ENCODE assay signal across 8 cellular contexts in the genomic region with DNA sequence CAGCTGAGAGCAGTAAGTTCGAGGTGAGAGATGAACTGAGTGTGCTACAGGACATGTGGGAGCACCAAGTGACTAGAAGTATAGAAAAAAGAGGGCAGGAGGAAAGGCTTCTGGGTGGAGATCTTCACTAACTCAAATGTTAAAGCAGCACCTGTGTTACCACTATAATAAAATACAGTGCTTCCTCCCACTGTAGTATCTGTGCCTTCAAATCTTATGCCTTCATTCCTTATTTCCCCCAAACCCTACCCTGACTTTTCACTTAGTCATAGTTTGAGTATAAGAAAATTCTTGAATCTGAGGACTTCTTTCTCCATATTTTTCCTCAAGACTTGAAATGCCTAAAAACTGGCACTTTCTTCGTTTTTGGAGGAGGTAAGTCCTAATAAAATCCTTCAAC.
"Had no signal": no experiment of that assay in that cellular context is flagged by ENCODE, and none has a peak within 500 bp of the region (broad histone marks: within the 10 kb centered on the region; RNA-seq: fewer than 3 reads in every experiment).

No MANE protein-coding gene starts in this region.

- FAIRE-seq: HTR-8/SVneo had no signal

- H3K4me1 ChIP-seq: HAP-1 had no signal

- H3K4me3 ChIP-seq: HAP-1 had no signal

- H3K4me2 ChIP-seq: KMS-11 had no signal

- H3K9me3 ChIP-seq: HAP-1 had no signal

- H3K27ac ChIP-seq: KMS-11 had no signal

- ATAC-seq: HCT116 had no signal

- DNase-seq: GOT3, H7, IMR-90, KBM-7 had no signal
